In the genomic region with DNA sequence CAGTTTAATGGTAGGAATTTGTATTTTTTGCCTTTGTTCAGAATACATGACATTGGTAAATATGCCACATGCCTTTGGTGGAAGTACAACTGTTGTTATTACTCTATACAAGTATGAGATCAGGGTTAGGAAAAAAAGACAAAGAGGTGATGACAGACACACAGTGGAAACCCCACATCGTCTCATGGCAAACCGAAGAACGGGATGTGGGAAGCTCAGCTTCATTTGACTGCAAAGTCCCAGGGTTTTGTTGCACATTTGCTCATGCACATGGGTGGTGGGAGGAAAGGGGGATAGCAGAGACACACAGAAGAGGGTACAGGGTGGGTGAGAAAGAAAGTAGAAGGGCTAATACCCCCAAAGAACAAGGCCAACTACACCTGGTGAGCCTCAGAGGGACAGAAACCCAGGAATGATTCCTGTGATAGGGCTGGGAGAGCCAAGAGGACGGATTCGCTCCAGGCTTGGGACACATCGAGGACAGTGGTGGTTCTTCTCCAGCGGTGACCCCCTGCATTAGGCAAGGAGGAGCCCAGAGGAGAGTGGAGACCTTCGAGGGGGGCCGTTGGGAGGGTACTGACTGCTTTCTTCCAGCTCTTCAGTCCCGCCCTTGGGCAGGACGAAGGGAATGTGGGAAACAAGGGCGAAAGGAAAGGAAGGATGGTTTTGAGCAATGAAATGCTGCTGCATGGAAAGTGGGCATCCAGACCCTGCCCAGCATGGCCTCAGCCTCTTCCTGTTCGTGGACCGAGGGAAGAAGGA, we compare ENCODE assay signal across 12 cellular contexts. TPM values are rescaled to one million over a fixed set of nuclear protein-coding genes. Genes with fewer than 3 reads are reported as not detected.
DNase-seq lines count a peak whose midpoint lies in the region; ATAC-seq and TF ChIP-seq lines count a peak whose summit lies in the region.
"Had no signal": no experiment of that assay in that cellular context is flagged by ENCODE, and none has a peak within 500 bp of the region (broad histone marks: within the 10 kb centered on the region; RNA-seq: fewer than 3 reads in every experiment).

No MANE protein-coding gene starts in this region.

- TF ChIP-seq CTCF in HL-60 (IDR thresholded peaks at IDR 0.05; ENCODE audit: insufficient read depth, low read length), result no peak
- no peak for TF ChIP-seq CTCF in neural progenitor cell (IDR thresholded peaks at IDR 0.05)

- H4K20me1 ChIP-seq in neural progenitor cell (ENCODE audit: low read depth), result no peaks in the 10 kb centered on the region

- H3K36me3 Mint-ChIP-seq in CD8-positive, alpha-beta memory T cell, result peaks cover 31 to 92% (median 44%) of the 10 kb centered on the region in 3 donors
- H3K36me3 Mint-ChIP-seq in activated naive CD8-positive, alpha-beta T cell treated with anti-CD3 and anti-CD28 coated beads for 36 hours, result peaks cover 95% of the 10 kb centered on the region
- peaks cover 11% of the 10 kb centered on the region for H3K36me3 Mint-ChIP-seq in neural progenitor cell

- peaks cover 7% of the 10 kb centered on the region for H3F3A ChIP-seq in neural progenitor cell (ENCODE audit: low read depth)

- peaks cover 0 to 2% of the 10 kb centered on the region in 2 donors for H3K27me3 Mint-ChIP-seq in CD8-positive, alpha-beta memory T cell
- H3K27me3 Mint-ChIP-seq in activated naive CD8-positive, alpha-beta T cell treated with anti-CD3 and anti-CD28 coated beads for 36 hours, result no peaks in the 10 kb centered on the region
- H3K27me3 Mint-ChIP-seq in neural progenitor cell (ENCODE audit: insufficient read depth, low read depth), result peaks cover 4% of the 10 kb centered on the region

- H3K4me2 ChIP-seq in neural progenitor cell, result no peak overlapping the region

- H3K4me1 Mint-ChIP-seq in CD8-positive, alpha-beta memory T cell, result peaks cover 77 to 90% (median 86%) of the 10 kb centered on the region in 3 donors
- peaks cover 84% of the 10 kb centered on the region for H3K4me1 Mint-ChIP-seq in activated naive CD8-positive, alpha-beta T cell treated with anti-CD3 and anti-CD28 coated beads for 36 hours
- peaks cover 3% of the 10 kb centered on the region for H3K4me1 Mint-ChIP-seq in neural progenitor cell

- H3K27me3 ChIP-seq in CD8-positive, alpha-beta memory T cell (ENCODE audit: insufficient read depth, low read length, poor library complexity, severe bottlenecking), result no peaks in the 10 kb centered on the region
- H3K27me3 ChIP-seq in HL-60 (ENCODE audit: insufficient read depth, poor library complexity, severe bottlenecking), result no peaks in the 10 kb centered on the region
- H3K27me3 ChIP-seq in neural progenitor cell, result no peaks in the 10 kb centered on the region
- H3K27me3 ChIP-seq: tibial artery had no signal

- no peaks in the 10 kb centered on the region for H3K9me3 Mint-ChIP-seq in CD8-positive, alpha-beta memory T cell
- peaks cover 5% of the 10 kb centered on the region for H3K9me3 Mint-ChIP-seq in activated naive CD8-positive, alpha-beta T cell treated with anti-CD3 and anti-CD28 coated beads for 36 hours
- H3K9me3 Mint-ChIP-seq in neural progenitor cell, result no peaks in the 10 kb centered on the region

- peak overlapping the region; percentile 71 to 89 (median 83) for H3K4me3 Mint-ChIP-seq in CD8-positive, alpha-beta memory T cell
- peak overlapping the region; percentile 84 for H3K4me3 Mint-ChIP-seq in activated naive CD8-positive, alpha-beta T cell treated with anti-CD3 and anti-CD28 coated beads for 36 hours
- no peak overlapping the region for H3K4me3 Mint-ChIP-seq in neural progenitor cell

- H3K36me3 ChIP-seq in CD8-positive, alpha-beta memory T cell (ENCODE audit: insufficient read depth, low read length), result peaks cover 50% of the 10 kb centered on the region
- no peaks in the 10 kb centered on the region for H3K36me3 ChIP-seq in neural progenitor cell

- peak overlapping the region; percentile 12 for H3K4me3 ChIP-seq in CD8-positive, alpha-beta memory T cell (ENCODE audit: low read length)
- no peak overlapping the region for H3K4me3 ChIP-seq in HL-60 (replicated peaks; ENCODE audit: insufficient read depth, low read length)
- no peak overlapping the region for H3K4me3 ChIP-seq in neural progenitor cell
- H3K4me3 ChIP-seq: tibial artery had no signal

- H3K4me1 ChIP-seq in CD8-positive, alpha-beta memory T cell (ENCODE audit: insufficient read depth, low read length), result peaks cover 80% of the 10 kb centered on the region
- H3K4me1 ChIP-seq in neural progenitor cell, result no peaks in the 10 kb centered on the region

- H3K79me2 ChIP-seq in neural progenitor cell (ENCODE audit: low read depth), result no peaks in the 10 kb centered on the region

- peak overlapping the region; percentile 94 to 99 (median 99) for H3K27ac Mint-ChIP-seq in CD8-positive, alpha-beta memory T cell
- peak overlapping the region; percentile 93 for H3K27ac Mint-ChIP-seq in activated naive CD8-positive, alpha-beta T cell treated with anti-CD3 and anti-CD28 coated beads for 36 hours
- peak overlapping the region; percentile 43 for H3K27ac Mint-ChIP-seq in neural progenitor cell

- H3K27ac ChIP-seq in CD8-positive, alpha-beta memory T cell (ENCODE audit: low read depth, low read length), result peak overlapping the region; percentile 79
- H3K27ac ChIP-seq in HL-60 (replicated peaks) (peak overlapping the region; percentile 87), neural progenitor cell (no peak overlapping the region)
- H3K27ac ChIP-seq: tibial artery had no signal

- H3K9me3 ChIP-seq in CD8-positive, alpha-beta memory T cell (ENCODE audit: low read length), result no peaks in the 10 kb centered on the region
- H3K9me3 ChIP-seq in neural progenitor cell (ENCODE audit: low read depth), result no peaks in the 10 kb centered on the region
- H3K9me3 ChIP-seq: tibial artery had no signal

- ATAC-seq in HG03039 (IDR thresholded peaks at IDR 0.05; ENCODE audit: unreplicated experiment), result no peak
- no peak for ATAC-seq in HG02798 (IDR thresholded peaks at IDR 0.05; ENCODE audit: poor library complexity, unreplicated experiment)
- ATAC-seq in GM19023 (IDR thresholded peaks at IDR 0.05; ENCODE audit: unreplicated experiment), result no peak

- DNase-seq in CD8-positive, alpha-beta memory T cell, result peak in 2 of 5 donors; percentile 30 to 65
- DNase-seq in HL-60 (ENCODE audit: low read depth in 1 of 2, low spot score in 1 of 2), result no peak
- DNase-seq in activated naive CD8-positive, alpha-beta T cell treated with anti-CD3 and anti-CD28 coated beads for 36 hours, result peak; percentile 63
- DNase-seq in neural progenitor cell (ENCODE audit: low spot score), result no peak
- DNase-seq in amniotic stem cell (lab: John Stamatoyannopoulos, UW), result no peak

- POLR2A ChIA-PET in CD8-positive, alpha-beta memory T cell (lab: Charles Lee), result interaction anchor here (0.8 to 8.3 kb wide), 11 partner anchors 8 to 127 kb away, joined by 3 to 109 read pairs (median 6); a partner anchor contains a TSS

- H2AFZ ChIP-seq in neural progenitor cell (replicated peaks), result no peak overlapping the region

- H3K9ac ChIP-seq in neural progenitor cell, result no peak overlapping the region

- CTCF ChIA-PET in CD8-positive, alpha-beta memory T cell (lab: Charles Lee), result interaction anchor here (0.8 to 10.1 kb wide), 10 partner anchors 8 to 136 kb away, joined by 3 to 179 read pairs (median 10); a partner anchor contains a TSS

RNA-seq across cellular contexts. Expression of a gene that starts 8.1 kb away (rescaled TPM):
- 10 to 100 TPM; 26.7 to 29.6 TPM for total RNA-seq in CD8-positive, alpha-beta memory T cell
- polyA plus RNA-seq in CD8-positive, alpha-beta memory T cell, result 10.0 TPM
- total RNA-seq in activated naive CD8-positive, alpha-beta T cell treated with anti-CD3 and anti-CD28 coated beads for 36 hours, result 10 to 100 TPM; 34.8 to 35.7 TPM
- 14.3 and 23.1 TPM in 2 replicates for total RNA-seq in neural progenitor cell (ENCODE audit: low replicate concordance)

RNA-seq across cellular contexts. Expression of a gene that starts 10.6 kb away (rescaled TPM):
- total RNA-seq in CD8-positive, alpha-beta memory T cell, result 10 to 100 TPM; 29.1 to 32.0 TPM
- polyA plus RNA-seq in CD8-positive, alpha-beta memory T cell, result 131 TPM
- total RNA-seq in activated naive CD8-positive, alpha-beta T cell treated with anti-CD3 and anti-CD28 coated beads for 36 hours, result 10 to 100 TPM; 23.7 to 26.6 TPM
- 0.56 TPM in 1 of 2 replicates, not detected in the other for total RNA-seq in neural progenitor cell (ENCODE audit: low replicate concordance)

RNA-seq across cellular contexts. Expression of a gene that starts 17.7 kb away (rescaled TPM):
- total RNA-seq in CD8-positive, alpha-beta memory T cell, result 100 to 1,000 TPM; 110 to 111 TPM
- 470 TPM for polyA plus RNA-seq in CD8-positive, alpha-beta memory T cell
- 100 to 1,000 TPM; 175 to 181 TPM for total RNA-seq in activated naive CD8-positive, alpha-beta T cell treated with anti-CD3 and anti-CD28 coated beads for 36 hours
- total RNA-seq in neural progenitor cell (ENCODE audit: low replicate concordance), result 0.43 TPM in 1 of 2 replicates, not detected in the other
- total RNA-seq: Daoy, RPMI7951, skeletal muscle tissue had no signal

RNA-seq across cellular contexts. Expression of a gene that starts 30.6 kb away (rescaled TPM):
- total RNA-seq in CD8-positive, alpha-beta memory T cell, result 100 to 1,000 TPM; 317 to 327 TPM
- 222 TPM for polyA plus RNA-seq in CD8-positive, alpha-beta memory T cell
- 100 to 1,000 TPM; 311 to 312 TPM for total RNA-seq in activated naive CD8-positive, alpha-beta T cell treated with anti-CD3 and anti-CD28 coated beads for 36 hours
- 95.2 and 143 TPM in 2 replicates for total RNA-seq in neural progenitor cell (ENCODE audit: low replicate concordance)

RNA-seq across cellular contexts. Expression of a gene that starts 31.5 kb away (rescaled TPM):
- 10 to 100 TPM; 96.5 to 97.5 TPM for total RNA-seq in CD8-positive, alpha-beta memory T cell
- 29.8 TPM for polyA plus RNA-seq in CD8-positive, alpha-beta memory T cell
- 100 to 1,000 TPM; 167 to 171 TPM for total RNA-seq in activated naive CD8-positive, alpha-beta T cell treated with anti-CD3 and anti-CD28 coated beads for 36 hours
- total RNA-seq in neural progenitor cell (ENCODE audit: low replicate concordance), result 113 and 120 TPM in 2 replicates

Comparison
In these comparisons a context has a peak if more than half of its experiments do, and no peak if none do; other contexts are left out.
1. H3K27ac Mint-ChIP-seq: peak in every context shown above with its lines; median percentile 99 in CD8-positive, alpha-beta memory T cell; 93 in activated naive CD8-positive, alpha-beta T cell treated with anti-CD3 and anti-CD28 coated beads for 36 hours; 43 in neural progenitor cell.
2. RNA of a gene that starts 10.6 kb away (total RNA-seq): 29.1 to 32.0 TPM in CD8-positive, alpha-beta memory T cell and 23.7 to 26.6 TPM in activated naive CD8-positive, alpha-beta T cell treated with anti-CD3 and anti-CD28 coated beads for 36 hours; 0.56 TPM in neural progenitor cell; every median in the first group is over 10 times any median in the second.
3. RNA of a gene that starts 17.7 kb away (total RNA-seq): 175 to 181 TPM in activated naive CD8-positive, alpha-beta T cell treated with anti-CD3 and anti-CD28 coated beads for 36 hours and 110 to 111 TPM in CD8-positive, alpha-beta memory T cell; 0.43 TPM in neural progenitor cell; every median in the first group is over 10 times any median in the second.